In the genomic region with DNA sequence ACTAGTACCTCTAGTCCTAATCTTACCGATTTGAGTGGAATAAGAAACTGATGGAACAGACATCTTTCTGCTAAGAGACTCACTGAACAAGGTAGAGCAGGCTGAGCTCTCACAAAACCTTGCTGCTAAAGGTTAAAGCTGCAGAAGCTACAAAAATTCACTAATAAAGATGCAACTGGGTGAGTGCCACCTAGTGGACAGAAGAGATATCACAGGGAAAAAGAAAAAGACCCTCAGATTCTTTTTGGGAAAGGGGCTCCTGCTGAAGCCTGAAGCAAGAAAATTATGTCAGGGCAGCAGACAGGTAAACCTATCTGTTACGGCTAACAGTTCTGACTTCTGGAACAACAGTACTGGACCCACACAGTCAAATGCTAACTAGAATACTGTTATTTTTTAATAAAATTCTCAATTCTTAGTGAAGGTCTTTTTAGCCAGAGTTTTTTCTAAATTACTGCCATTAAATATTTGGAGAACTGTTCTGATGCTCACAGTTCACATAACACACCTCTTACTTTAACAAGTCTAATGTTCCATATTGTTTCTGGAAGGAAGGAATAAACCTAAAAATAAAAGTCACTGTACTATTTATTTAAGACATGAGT, we compare ENCODE assay signal across 8 cellular contexts. TPM values are rescaled to one million over a fixed set of nuclear protein-coding genes. Genes with fewer than 3 reads are reported as not detected.
DNase-seq lines count a peak whose midpoint lies in the region; ATAC-seq and TF ChIP-seq lines count a peak whose summit lies in the region.

No MANE protein-coding gene starts in this region.

- peaks cover 25% of the 10 kb centered on the region for H3K4me1 Mint-ChIP-seq in activated T-helper 1 cell treated with anti-CD3 and anti-CD28 coated beads, Interleukin-12 subunit alpha, Interleukin-12 subunit beta, Interleukin-2, Interleukin-4 antibody, amounts not matched to agents 30 ng/mL and 10 ng/mL and 1 ng/mL, durations not matched to agents 14 hours and 24 hours and 36 hours (ENCODE audit: low read depth)

- peak; percentile 87 for TF ChIP-seq CTCF in AG09319 (IDR thresholded peaks at IDR 0.05; ENCODE audit: low read depth, low read length)
- peak; percentile 71 for TF ChIP-seq CTCF in GM12875 (IDR thresholded peaks at IDR 0.05; ENCODE audit: borderline replicate concordance, insufficient read depth, low read depth, low read length)

- H3K27ac Mint-ChIP-seq in activated T-helper 1 cell treated with anti-CD3 and anti-CD28 coated beads, Interleukin-12 subunit alpha, Interleukin-12 subunit beta, Interleukin-2, Interleukin-4 antibody, amounts not matched to agents 30 ng/mL and 10 ng/mL and 1 ng/mL, durations not matched to agents 14 hours and 24 hours and 36 hours: no peak overlapping the region

- H3K4me3 ChIP-seq in GM12875 (ENCODE audit: low read depth, low read length): no peak overlapping the region

- no peak for ATAC-seq in HG03442 (IDR thresholded peaks at IDR 0.05; ENCODE audit: unreplicated experiment)

- intact Hi-C loops in activated T-helper 1 cell treated with anti-CD3 and anti-CD28 coated beads, Interleukin-12 subunit alpha, Interleukin-12 subunit beta, Interleukin-2, Interleukin-4 antibody, amounts not matched to agents 30 ng/mL and 10 ng/mL and 1 ng/mL, durations not matched to agents 14 hours and 24 hours and 36 hours (cut with micrococcal nuclease): no loop called here

- H3K4me3 Mint-ChIP-seq in activated T-helper 1 cell treated with anti-CD3 and anti-CD28 coated beads, Interleukin-12 subunit alpha, Interleukin-12 subunit beta, Interleukin-2, Interleukin-4 antibody, amounts not matched to agents 30 ng/mL and 10 ng/mL and 1 ng/mL, durations not matched to agents 14 hours and 24 hours and 36 hours: no peak overlapping the region

- DNase-seq in AG09319 (ENCODE audit: extremely low read depth, low read depth): no peak
- DNase-seq in T1000 (lab: John Stamatoyannopoulos, UW): peak; percentile 1
- peak; percentile 6 for DNase-seq in iris pigment epithelial cell (ENCODE audit: low read depth)
- DNase-seq in NOMO-1 treated with DMSO at 0.1 percent for 48 hours (lab: John Stamatoyannopoulos, UW; ENCODE audit: unreplicated experiment): no peak
- no peak for DNase-seq in NCI-H1930 (lab: John Stamatoyannopoulos, UW)
- no peak for DNase-seq in activated T-helper 1 cell treated with anti-CD3 and anti-CD28 coated beads, Interleukin-12 subunit alpha, Interleukin-12 subunit beta, Interleukin-2, Interleukin-4 antibody, amounts not matched to agents 30 ng/mL and 10 ng/mL and 1 ng/mL, durations not matched to agents 14 hours and 24 hours and 36 hours (ENCODE audit: low spot score)

- H3K27me3 Mint-ChIP-seq in activated T-helper 1 cell treated with anti-CD3 and anti-CD28 coated beads, Interleukin-12 subunit alpha, Interleukin-12 subunit beta, Interleukin-2, Interleukin-4 antibody, amounts not matched to agents 30 ng/mL and 10 ng/mL and 1 ng/mL, durations not matched to agents 14 hours and 24 hours and 36 hours (ENCODE audit: insufficient read depth): no peaks in the 10 kb centered on the region

- H3K9me3 Mint-ChIP-seq in activated T-helper 1 cell treated with anti-CD3 and anti-CD28 coated beads, Interleukin-12 subunit alpha, Interleukin-12 subunit beta, Interleukin-2, Interleukin-4 antibody, amounts not matched to agents 30 ng/mL and 10 ng/mL and 1 ng/mL, durations not matched to agents 14 hours and 24 hours and 36 hours: no peaks in the 10 kb centered on the region

- peaks cover 54% of the 10 kb centered on the region for H3K36me3 Mint-ChIP-seq in activated T-helper 1 cell treated with anti-CD3 and anti-CD28 coated beads, Interleukin-12 subunit alpha, Interleukin-12 subunit beta, Interleukin-2, Interleukin-4 antibody, amounts not matched to agents 30 ng/mL and 10 ng/mL and 1 ng/mL, durations not matched to agents 14 hours and 24 hours and 36 hours (ENCODE audit: low read depth)

RNA-seq across cellular contexts. Expression of a gene that starts 51.2 kb away (rescaled TPM):
- 221 and 234 TPM in 2 replicates for total RNA-seq in activated T-helper 1 cell treated with anti-CD3 and anti-CD28 coated beads, Interleukin-12 subunit alpha, Interleukin-12 subunit beta, Interleukin-2, Interleukin-4 antibody, amounts not matched to agents 30 ng/mL and 10 ng/mL and 1 ng/mL, durations not matched to agents 14 hours and 24 hours and 36 hours

Comparison
In these comparisons a context has a peak if more than half of its experiments do, and no peak if none do; other contexts are left out.
1. DNase-seq: peak in T1000 (single experiment) and iris pigment epithelial cell (single experiment); none in AG09319 (single experiment), NOMO-1 treated with DMSO at 0.1 percent for 48 hours (single experiment), NCI-H1930 (0 of 2) and activated T-helper 1 cell treated with anti-CD3 and anti-CD28 coated beads, Interleukin-12 subunit alpha, Interleukin-12 subunit beta, Interleukin-2, Interleukin-4 antibody, amounts not matched to agents 30 ng/mL and 10 ng/mL and 1 ng/mL, durations not matched to agents 14 hours and 24 hours and 36 hours (single experiment).